Comparison of ENCODE assay signal across 1 cellular context in the genomic region with DNA sequence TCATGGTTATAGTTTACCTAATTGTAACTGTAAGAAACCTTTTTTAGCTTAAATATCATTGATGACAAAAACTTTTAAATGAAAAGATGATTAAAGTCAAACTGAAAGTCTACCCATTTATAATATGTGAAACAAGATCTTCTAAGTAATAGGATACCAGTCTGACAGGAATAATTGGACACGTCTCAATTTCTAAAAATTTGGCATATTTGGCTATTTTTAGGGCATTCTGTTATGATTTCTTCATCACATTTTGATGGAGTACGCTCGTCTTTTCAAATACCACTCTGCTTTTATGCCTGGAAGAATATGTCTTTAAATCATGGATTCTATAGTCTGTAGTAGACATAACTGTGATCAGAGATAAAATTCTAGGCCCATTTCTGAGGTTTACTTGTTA.
TF ChIP-seq lines count a peak whose summit lies in the region.

No MANE protein-coding gene starts in this region.

TF ChIP-seq in A549, 52 proteins besides CTCF, POLR2A, EP300 and RAD21:
- TF ChIP-seq HEYL (CRISPR knock-in tag; IDR thresholded peaks at IDR 0.05): no peak
